ENCODE assay signal across 26 cellular contexts in genomic region chr21:24046816-24047443, GRCh38.
DNase-seq lines count a peak whose midpoint lies in the region; ATAC-seq and TF ChIP-seq lines count a peak whose summit lies in the region.
"Had no signal": no experiment of that assay in that cellular context is flagged by ENCODE, and none has a peak within 500 bp of the region (broad histone marks: within the 10 kb centered on the region; RNA-seq: fewer than 3 reads in every experiment).

No MANE protein-coding gene starts in this region.

- H3K9me3 ChIP-seq in Loucy (ENCODE audit: insufficient read depth, low read depth, low read length) (no peaks in the 10 kb centered on the region), SU-DHL-6 (ENCODE audit: insufficient read depth, low read length) (no peaks in the 10 kb centered on the region), aorta (ENCODE audit: control insufficient read depth, low read length) (no peaks in the 10 kb centered on the region)
- H3K9me3 ChIP-seq: A549, pancreas, SJSA1, stomach, upper lobe of right lung had no signal

- peak; percentile 15 to 46 for DNase-seq in AML-193 (lab: John Stamatoyannopoulos, UW)
- peak; percentile 11 for DNase-seq in medulla oblongata (ENCODE audit: extremely low spot score)
- no peak for DNase-seq in occipital lobe (lab: John Stamatoyannopoulos, UW)
- no peak for DNase-seq in Ammon's horn (ENCODE audit: low spot score)
- DNase-seq in aorta, result no peak
- DNase-seq: CD4-positive, CD25-positive, alpha-beta regulatory T cell; central memory CD4-positive, alpha-beta T cell; erythroblast; foreskin melanocyte; HCEC 1CT; kidney; mammary epithelial cell; natural killer cell; NCI-H2081; NCI-H510A treated with DMSO at 0.1 percent for 48 hours; pancreas; PC-3; stimulated activated CD4-positive, alpha-beta T cell treated with anti-CD3 and anti-CD28 coated beads, Interleukin-1b, Interleukin-23, amount 100 ng/mL, for 48 hours; stomach; upper lobe of right lung had no signal

- H3K4me2 ChIP-seq in Loucy (ENCODE audit: low read depth, low read length, poor library complexity, severe bottlenecking), result peak overlapping the region; percentile 29
- peak overlapping the region; percentile 72 for H3K4me2 ChIP-seq in SU-DHL-6 (ENCODE audit: low read depth, low read length, poor library complexity, severe bottlenecking)
- H3K4me2 ChIP-seq: A549 had no signal

- H3K4me1 ChIP-seq in Loucy (ENCODE audit: insufficient read depth, low read length, poor library complexity, severe bottlenecking) (peaks cover 2% of the 10 kb centered on the region), aorta (ENCODE audit: control insufficient read depth in 1 of 2, insufficient read depth in 2 of 2, low read length in 2 of 2) (no peaks in the 10 kb centered on the region)
- H3K4me1 ChIP-seq: A549, pancreas, SJSA1, upper lobe of right lung had no signal

- peak overlapping the region; percentile 13 for H3K4me3 ChIP-seq in Loucy (ENCODE audit: low read length, poor library complexity, severe bottlenecking)
- peak overlapping the region; percentile 23 for H3K4me3 ChIP-seq in SU-DHL-6 (ENCODE audit: insufficient read depth, low read length, poor library complexity, severe bottlenecking)
- H3K4me3 ChIP-seq in aorta (ENCODE audit: low read length in 2 of 2), result no peak overlapping the region
- H3K4me3 ChIP-seq: A549, pancreas, SJSA1, stomach, upper lobe of right lung had no signal

- H3K27me3 ChIP-seq in Loucy (ENCODE audit: insufficient read depth, low read length, poor library complexity, severe bottlenecking) (no peaks in the 10 kb centered on the region), SU-DHL-6 (ENCODE audit: low read length) (no peaks in the 10 kb centered on the region), aorta (ENCODE audit: control insufficient read depth in 1 of 2, insufficient read depth in 2 of 2, low read length in 1 of 2) (no peaks in the 10 kb centered on the region)
- H3K27me3 ChIP-seq: pancreas, SJSA1, stomach, upper lobe of right lung had no signal

- no peaks in the 10 kb centered on the region for H3K9me2 ChIP-seq in Loucy (replicated peaks; ENCODE audit: low read depth, low read length)
- H3K9me2 ChIP-seq in SU-DHL-6 (replicated peaks; ENCODE audit: insufficient read depth, low read length), result no peaks in the 10 kb centered on the region

- H3K9ac ChIP-seq in Loucy (ENCODE audit: low read depth, low read length, poor library complexity, severe bottlenecking), result no peak overlapping the region
- peak overlapping the region; percentile 23 for H3K9ac ChIP-seq in SU-DHL-6 (ENCODE audit: low read length)

- H3K27ac ChIP-seq in SU-DHL-6 (ENCODE audit: low read depth, low read length), result peak overlapping the region; percentile 81
- no peak overlapping the region for H3K27ac ChIP-seq in aorta (ENCODE audit: low read depth in 1 of 2, low read length in 2 of 2)
- H3K27ac ChIP-seq: A549, pancreas, SJSA1, stomach, upper lobe of right lung had no signal

- intact Hi-C loops in aorta (cut with DNase I), result no loop called here

- no peaks in the 10 kb centered on the region for H3K79me2 ChIP-seq in Loucy (ENCODE audit: insufficient read depth, low read length)
- no peaks in the 10 kb centered on the region for H3K79me2 ChIP-seq in SU-DHL-6 (ENCODE audit: insufficient read depth, low read length)

- no peaks in the 10 kb centered on the region for H4K20me1 ChIP-seq in Loucy (ENCODE audit: insufficient read depth, low read length, poor library complexity, severe bottlenecking)
- H4K20me1 ChIP-seq in SU-DHL-6 (ENCODE audit: low read depth, low read length), result no peaks in the 10 kb centered on the region

- no peak for TF ChIP-seq CTCF in Loucy (conservative IDR thresholded peaks at IDR 0.05; ENCODE audit: low read length)
- no peak for TF ChIP-seq CTCF in SU-DHL-6 (IDR thresholded peaks at IDR 0.05; ENCODE audit: insufficient read depth, low read length, poor library complexity, severe bottlenecking)

- ATAC-seq in HG02610 (IDR thresholded peaks at IDR 0.05; ENCODE audit: unreplicated experiment), result no peak
- ATAC-seq in aorta (ENCODE audit: low FRiP score), result no peak
- ATAC-seq: A549; activated CD4-positive, CD25-positive, alpha-beta regulatory T cell treated with anti-CD3 and anti-CD28 coated beads, Interleukin-2, amount 50 U/mL, for 24 hours; natural killer cell; pancreas; upper lobe of right lung had no signal

- H3F3A ChIP-seq in Loucy (ENCODE audit: low read depth) (no peaks in the 10 kb centered on the region), SU-DHL-6 (ENCODE audit: insufficient read depth) (peaks cover 13% of the 10 kb centered on the region)

- H3K36me3 ChIP-seq in Loucy (ENCODE audit: insufficient read depth, low read length) (no peaks in the 10 kb centered on the region), SU-DHL-6 (ENCODE audit: low read length) (no peaks in the 10 kb centered on the region), aorta (ENCODE audit: control insufficient read depth in 1 of 2, insufficient read depth in 2 of 2, low read length in 1 of 2) (no peaks in the 10 kb centered on the region)
- H3K36me3 ChIP-seq: pancreas, SJSA1, stomach, upper lobe of right lung had no signal

- H2AFZ ChIP-seq in Loucy (ENCODE audit: low read length) (peak overlapping the region; percentile 66; the same call in 1 of the 2 replicates), SU-DHL-6 (ENCODE audit: low read depth, low read length, severe bottlenecking) (peak overlapping the region; percentile 91)

- 83 to 86% methylated on average over 6 of the region's 6 CpGs for WGBS in aorta, 2 donors

Comparison
In these comparisons a context has a peak if more than half of its experiments do, and no peak if none do; other contexts are left out.
1. DNase-seq: peak in AML-193 (2 of 2) and medulla oblongata (single experiment); none in occipital lobe (single experiment), Ammon's horn (single experiment) and aorta (0 of 2).
2. H3K4me3 ChIP-seq: peak in Loucy (single experiment) and SU-DHL-6 (single experiment); none in aorta (0 of 2).